14 cellular contexts compared by ENCODE assay signal in genomic region chr20:57851025-57851682, GRCh38.
"Had no signal": no experiment of that assay in that cellular context is flagged by ENCODE, and none has a peak within 500 bp of the region (broad histone marks: within the 10 kb centered on the region; RNA-seq: fewer than 3 reads in every experiment).

No MANE protein-coding gene starts in this region.

- H3K4me1 ChIP-seq: esophagus squamous epithelium had no signal

- H3K27me3 ChIP-seq: esophagus squamous epithelium had no signal

- DNase-seq: activated CD4-positive, alpha-beta memory T cell treated with anti-CD3 and anti-CD28 coated beads for 36 hours; activated effector memory CD4-positive, alpha-beta T cell treated with anti-CD3 and anti-CD28 coated beads, Interleukin-2, amount 50 U/mL, for 16 hours; activated T-cell treated with anti-CD3 and anti-CD28 coated beads, Interleukin-2, amount 50 U/mL, for 48 hours; caudate nucleus; esophagus squamous epithelium; left colon; mucosa of descending colon; naive thymus-derived CD4-positive, alpha-beta T cell; SK-N-SH; stimulated activated naive CD8-positive, alpha-beta T cell treated with anti-CD3 and anti-CD28 coated beads, Interleukin-15, amount 100 ng/mL, for 72 hours; T-cell; T-helper 9 cell had no signal

- H3K9me3 ChIP-seq: esophagus squamous epithelium, mucosa of descending colon, SK-N-SH had no signal

- H3K36me3 ChIP-seq: esophagus squamous epithelium had no signal

- H3K4me3 ChIP-seq: esophagus squamous epithelium, mucosa of descending colon had no signal

- H3K27ac ChIP-seq: esophagus squamous epithelium had no signal

- ATAC-seq: activated CD8-positive, alpha-beta memory T cell treated with anti-CD3 and anti-CD28 coated beads, Interleukin-2, amount 10 ng/mL, durations not matched to agents 7 days and 5 days; left colon; mucosa of descending colon; naive thymus-derived CD4-positive, alpha-beta T cell; stimulated activated naive CD8-positive, alpha-beta T cell treated with anti-CD3 and anti-CD28 coated beads, Interleukin-15, amount 100 ng/mL, for 72 hours; T-cell had no signal

- FAIRE-seq: colon had no signal
